In the genomic region with DNA sequence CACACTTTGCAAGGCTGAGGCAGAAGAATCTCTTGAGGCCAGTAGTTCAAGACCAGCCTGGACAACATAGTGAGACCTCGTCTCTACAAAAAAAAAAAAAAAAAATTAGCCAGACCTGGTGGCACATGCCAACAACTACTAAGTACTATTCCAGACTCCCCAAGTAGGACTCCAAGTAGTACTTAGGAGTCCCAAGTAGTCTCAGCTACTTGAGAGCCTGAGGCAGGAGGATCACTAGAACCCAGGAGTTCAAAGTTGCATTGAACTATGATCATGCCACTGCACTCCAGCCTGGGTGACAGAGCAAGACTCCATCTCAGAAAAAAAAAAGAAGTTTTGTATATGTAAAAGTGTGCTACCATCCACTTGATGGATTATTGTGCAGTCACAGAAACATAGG, we compare ENCODE assay signal across 24 cellular contexts.
"Had no signal": no experiment of that assay in that cellular context is flagged by ENCODE, and none has a peak within 500 bp of the region (broad histone marks: within the 10 kb centered on the region; RNA-seq: fewer than 3 reads in every experiment).

No MANE protein-coding gene starts in this region.

- H3K27me3 ChIP-seq: colonic mucosa, dorsolateral prefrontal cortex, esophagus squamous epithelium, foreskin keratinocyte, gastrocnemius medialis had no signal

- H3K27me3 Mint-ChIP-seq: dendritic cell treated with granulocyte-macrophage colony-stimulating factor and Interleukin-4, amounts not matched to agents 40 ng/mL and 50 ng/mL, for 4 days; effector memory CD8-positive, alpha-beta T cell had no signal

- ATAC-seq: effector memory CD8-positive, alpha-beta T cell; esophagus mucosa; foreskin keratinocyte; gastrocnemius medialis; gastroesophageal sphincter; heart left ventricle had no signal

- H3K36me3 ChIP-seq: colonic mucosa, esophagus muscularis mucosa, esophagus squamous epithelium, gastrocnemius medialis, gastroesophageal sphincter, heart left ventricle had no signal

- H3K27ac ChIP-seq: colonic mucosa, coronary artery, dorsolateral prefrontal cortex, epithelial cell of prostate, esophagus muscularis mucosa, esophagus squamous epithelium, foreskin keratinocyte, gastrocnemius medialis, gastroesophageal sphincter, heart left ventricle had no signal

- H3K9me3 Mint-ChIP-seq: endodermal cell had no signal

- H3K9me3 ChIP-seq: colonic mucosa, esophagus muscularis mucosa, esophagus squamous epithelium, gastrocnemius medialis, gastroesophageal sphincter, heart left ventricle had no signal

- H3K4me1 ChIP-seq: colonic mucosa, esophagus muscularis mucosa, gastrocnemius medialis, gastroesophageal sphincter, heart left ventricle had no signal

- H3K4me3 Mint-ChIP-seq: dendritic cell treated with granulocyte-macrophage colony-stimulating factor and Interleukin-4, amounts not matched to agents 40 ng/mL and 50 ng/mL, for 4 days; effector memory CD8-positive, alpha-beta T cell; endodermal cell had no signal

- H3K4me3 ChIP-seq: colonic mucosa, coronary artery, dorsolateral prefrontal cortex, esophagus muscularis mucosa, esophagus squamous epithelium, gastrocnemius medialis, gastroesophageal sphincter, heart left ventricle had no signal

- DNase-seq: colonic mucosa; cortex of kidney; dermis blood vessel endothelial cell; dorsolateral prefrontal cortex; effector CD4-positive, alpha-beta T cell; effector CD8-positive, alpha-beta T cell; effector memory CD4-positive, alpha-beta T cell; effector memory CD8-positive, alpha-beta T cell; endodermal cell; erythroblast; esophagus squamous epithelium; foreskin fibroblast; foreskin keratinocyte; foreskin melanocyte; gastrocnemius medialis; glutamatergic neuron; head of caudate nucleus; heart left ventricle had no signal

- H3K27ac Mint-ChIP-seq: dendritic cell treated with granulocyte-macrophage colony-stimulating factor and Interleukin-4, amounts not matched to agents 40 ng/mL and 50 ng/mL, for 4 days; effector memory CD8-positive, alpha-beta T cell; endodermal cell had no signal
